In genomic region chr1:12182410-12182946, GRCh38 we compare ENCODE assay signal across 12 cellular contexts. TPM values are rescaled to one million over a fixed set of nuclear protein-coding genes. Genes with fewer than 3 reads are reported as not detected.
DNase-seq lines count a peak whose midpoint lies in the region; ATAC-seq, FAIRE-seq and TF ChIP-seq lines count a peak whose summit lies in the region.
"Had no signal": no experiment of that assay in that cellular context is flagged by ENCODE, and none has a peak within 500 bp of the region (broad histone marks: within the 10 kb centered on the region; RNA-seq: fewer than 3 reads in every experiment).

No MANE protein-coding gene starts in this region.

- DNase-seq in CD4-positive, alpha-beta memory T cell, result no peak
- DNase-seq in WTC11 (ENCODE audit: low spot score) (no peak), fibroblast of pulmonary artery (ENCODE audit: low read depth) (peak; percentile 46), gastrocnemius medialis (no peak), COR-L47 (lab: John Stamatoyannopoulos, UW) (no peak), kidney (no peak), cerebellar nuclear complex (lab: John Stamatoyannopoulos, UW) (no peak), pancreas (no peak)
- DNase-seq: NCI-H1436; stimulated activated CD8-positive, alpha-beta memory T cell treated with anti-CD3 and anti-CD28 coated beads, Interleukin-4, amount 100 ng/mL, for 48 hours had no signal

- H3K4me3 ChIP-seq in CD4-positive, alpha-beta memory T cell (ENCODE audit: low read length in 2 of 2), result no peak overlapping the region
- H3K4me3 ChIP-seq in fibroblast of pulmonary artery (replicated peaks; ENCODE audit: low read depth, low read length) (no peak overlapping the region), gastrocnemius medialis (no peak overlapping the region), kidney (ENCODE audit: low read length in 2 of 2) (no peak overlapping the region), pancreas (no peak overlapping the region)
- H3K4me3 ChIP-seq: GM23338 had no signal

- no peak for ATAC-seq in WTC11
- no peak for ATAC-seq in gastrocnemius medialis
- no peak for ATAC-seq in pancreas
- ATAC-seq: activated CD4-positive, CD25-positive, alpha-beta regulatory T cell treated with anti-CD3 and anti-CD28 coated beads, Interleukin-2, amount 50 U/mL, for 24 hours; GM23338 had no signal

- TF ChIP-seq POLR2A in gastrocnemius medialis (IDR thresholded peaks at IDR 0.05), result no peak

- peak overlapping the region; percentile 67 to 100 (median 91) for H3K27ac Mint-ChIP-seq in CD4-positive, alpha-beta memory T cell
- H3K27ac Mint-ChIP-seq in WTC11, result no peak overlapping the region
- H3K27ac Mint-ChIP-seq: GM23338 had no signal

- peaks cover 0 to 2% (median 0%) of the 10 kb centered on the region in 8 donors for H3K9me3 Mint-ChIP-seq in CD4-positive, alpha-beta memory T cell
- H3K9me3 Mint-ChIP-seq in WTC11, result no peaks in the 10 kb centered on the region; the same call in 1 of the 2 replicates

- in situ Hi-C loops in gastrocnemius medialis (cut with MboI; ENCODE audit: low sequenced_read_pairs in 4 of 4), result no loop called here

- peaks cover 45 to 98% (median 75%) of the 10 kb centered on the region in 4 donors for H3K4me1 Mint-ChIP-seq in CD4-positive, alpha-beta memory T cell
- peaks cover 25% of the 10 kb centered on the region for H3K4me1 Mint-ChIP-seq in WTC11

- peak overlapping the region in 3 of 8 donors; percentile 12 to 46 (median 39) for H3K4me3 Mint-ChIP-seq in CD4-positive, alpha-beta memory T cell
- H3K4me3 Mint-ChIP-seq in WTC11, result no peak overlapping the region
- H3K4me3 Mint-ChIP-seq: GM23338 had no signal

- FAIRE-seq in kidney (lab: Jason Lieb, UNC) (no peak), pancreas (lab: Jason Lieb, UNC) (no peak)

- peaks cover 2 to 57% of the 10 kb centered on the region in 2 donors for H3K36me3 Mint-ChIP-seq in CD4-positive, alpha-beta memory T cell
- no peaks in the 10 kb centered on the region for H3K36me3 Mint-ChIP-seq in WTC11

- no peaks in the 10 kb centered on the region for H3K27me3 ChIP-seq in CD4-positive, alpha-beta memory T cell (ENCODE audit: insufficient read depth, low read length)
- H3K27me3 ChIP-seq in gastrocnemius medialis (peaks cover 0 to 4% (median 0%) of the 10 kb centered on the region in 3 donors), pancreas (no peaks in the 10 kb centered on the region)

- H3K9ac ChIP-seq in kidney (ENCODE audit: low read length in 2 of 2), result no peak overlapping the region

- TF ChIP-seq CTCF in WTC11 (IDR thresholded peaks at IDR 0.05) (no peak), fibroblast of pulmonary artery (IDR thresholded peaks at IDR 0.05; ENCODE audit: low read length, missing control alignments) (no peak), gastrocnemius medialis (IDR thresholded peaks at IDR 0.05 in 4 of 5, conservative IDR thresholded peaks at IDR 0.05 in 1 of 5) (no peak), kidney (IDR thresholded peaks at IDR 0.05; ENCODE audit: borderline replicate concordance, extremely low read depth, insufficient read depth) (no peak), pancreas (IDR thresholded peaks at IDR 0.05) (no peak)

- intact Hi-C loops in CD4-positive, alpha-beta memory T cell (cut with micrococcal nuclease), result no loop called here
- intact Hi-C loops in gastrocnemius medialis (cut with DNase I; ENCODE audit: low total_unique reads), result no loop called here
- intact Hi-C loops in kidney (cut with DNase I), result no loop called here
- intact Hi-C loops in pancreas (cut with DNase I), result no loop called here

- CTCF ChIA-PET in CD4-positive, alpha-beta memory T cell (lab: Charles Lee; ENCODE audit: partially characterized antibody), result interaction anchor here (0.6 to 15.7 kb wide), 6 partner anchors 14 to 59 kb away, joined by 3 to 213 read pairs (median 5); no protein-coding TSS in a partner anchor
- CTCF ChIA-PET in WTC11 (lab: Charles Lee), result interaction anchor here (0.6 to 2.4 kb wide), 6 partner anchors 14 to 93 kb away, joined by 3 to 18 read pairs (median 4); no protein-coding TSS in a partner anchor

- no peaks in the 10 kb centered on the region for H3K27me3 Mint-ChIP-seq in CD4-positive, alpha-beta memory T cell
- H3K27me3 Mint-ChIP-seq in WTC11 (ENCODE audit: low read depth), result no peaks in the 10 kb centered on the region; the same call in none of the 2 replicates

- POLR2A ChIA-PET in CD4-positive, alpha-beta memory T cell (lab: Charles Lee; ENCODE audit: partially characterized antibody), result interaction anchor here (0.6 to 50.6 kb wide), 7 partner anchors 9 to 94 kb away, joined by 3 to 1713 read pairs (median 5); no protein-coding TSS in a partner anchor
- POLR2A ChIA-PET in WTC11 (lab: Charles Lee), result no interaction called here

- no peaks in the 10 kb centered on the region for H3K9me3 ChIP-seq in CD4-positive, alpha-beta memory T cell (ENCODE audit: control insufficient read depth in 1 of 2, low read length in 2 of 2)
- H3K9me3 ChIP-seq in gastrocnemius medialis, result no peaks in the 10 kb centered on the region
- H3K9me3 ChIP-seq in kidney (ENCODE audit: control insufficient read depth in 1 of 2, low read length in 2 of 2), result no peaks in the 10 kb centered on the region
- H3K9me3 ChIP-seq in pancreas, result no peaks in the 10 kb centered on the region

- peak overlapping the region; percentile 31 for H3K27ac ChIP-seq in CD4-positive, alpha-beta memory T cell (ENCODE audit: low read depth, low read length)
- H3K27ac ChIP-seq in gastrocnemius medialis (peak overlapping the region; percentile 76 to 88 (median 86)), kidney (ENCODE audit: low read depth in 2 of 2, low read length in 2 of 2) (peak overlapping the region in 1 of 2 donors; percentile 47), pancreas (peak overlapping the region in 1 of 4 donors; percentile 27)

- peaks cover 97% of the 10 kb centered on the region for H3K4me1 ChIP-seq in CD4-positive, alpha-beta memory T cell (ENCODE audit: insufficient read depth, low read length)
- H3K4me1 ChIP-seq in gastrocnemius medialis, result peaks cover 38 to 70% of the 10 kb centered on the region in 2 donors
- H3K4me1 ChIP-seq in kidney (ENCODE audit: control insufficient read depth in 1 of 2, insufficient read depth in 1 of 2, low read depth in 1 of 2, low read length in 2 of 2), result peaks cover 0 to 36% of the 10 kb centered on the region in 2 donors
- H3K4me1 ChIP-seq in pancreas, result peaks cover 0 to 8% (median 0%) of the 10 kb centered on the region in 3 donors

- 43 to 47% methylated on average over 4 of the region's 4 CpGs for WGBS in pancreas, 2 donors

- H3K36me3 ChIP-seq in CD4-positive, alpha-beta memory T cell (ENCODE audit: insufficient read depth, low read length), result peaks cover 9% of the 10 kb centered on the region
- H3K36me3 ChIP-seq in gastrocnemius medialis, result no peaks in the 10 kb centered on the region
- H3K36me3 ChIP-seq in kidney (ENCODE audit: control insufficient read depth in 1 of 2, insufficient read depth in 2 of 2, low read length in 2 of 2), result no peaks in the 10 kb centered on the region
- no peaks in the 10 kb centered on the region for H3K36me3 ChIP-seq in pancreas

TF ChIP-seq in WTC11, 78 proteins besides CTCF, POLR2A, EP300 and RAD21:
- TF ChIP-seq FOXJ3 (CRISPR knock-in tag; IDR thresholded peaks at IDR 0.05; ENCODE audit: borderline replicate concordance), result no peak
- TF ChIP-seq, protein P1, sequence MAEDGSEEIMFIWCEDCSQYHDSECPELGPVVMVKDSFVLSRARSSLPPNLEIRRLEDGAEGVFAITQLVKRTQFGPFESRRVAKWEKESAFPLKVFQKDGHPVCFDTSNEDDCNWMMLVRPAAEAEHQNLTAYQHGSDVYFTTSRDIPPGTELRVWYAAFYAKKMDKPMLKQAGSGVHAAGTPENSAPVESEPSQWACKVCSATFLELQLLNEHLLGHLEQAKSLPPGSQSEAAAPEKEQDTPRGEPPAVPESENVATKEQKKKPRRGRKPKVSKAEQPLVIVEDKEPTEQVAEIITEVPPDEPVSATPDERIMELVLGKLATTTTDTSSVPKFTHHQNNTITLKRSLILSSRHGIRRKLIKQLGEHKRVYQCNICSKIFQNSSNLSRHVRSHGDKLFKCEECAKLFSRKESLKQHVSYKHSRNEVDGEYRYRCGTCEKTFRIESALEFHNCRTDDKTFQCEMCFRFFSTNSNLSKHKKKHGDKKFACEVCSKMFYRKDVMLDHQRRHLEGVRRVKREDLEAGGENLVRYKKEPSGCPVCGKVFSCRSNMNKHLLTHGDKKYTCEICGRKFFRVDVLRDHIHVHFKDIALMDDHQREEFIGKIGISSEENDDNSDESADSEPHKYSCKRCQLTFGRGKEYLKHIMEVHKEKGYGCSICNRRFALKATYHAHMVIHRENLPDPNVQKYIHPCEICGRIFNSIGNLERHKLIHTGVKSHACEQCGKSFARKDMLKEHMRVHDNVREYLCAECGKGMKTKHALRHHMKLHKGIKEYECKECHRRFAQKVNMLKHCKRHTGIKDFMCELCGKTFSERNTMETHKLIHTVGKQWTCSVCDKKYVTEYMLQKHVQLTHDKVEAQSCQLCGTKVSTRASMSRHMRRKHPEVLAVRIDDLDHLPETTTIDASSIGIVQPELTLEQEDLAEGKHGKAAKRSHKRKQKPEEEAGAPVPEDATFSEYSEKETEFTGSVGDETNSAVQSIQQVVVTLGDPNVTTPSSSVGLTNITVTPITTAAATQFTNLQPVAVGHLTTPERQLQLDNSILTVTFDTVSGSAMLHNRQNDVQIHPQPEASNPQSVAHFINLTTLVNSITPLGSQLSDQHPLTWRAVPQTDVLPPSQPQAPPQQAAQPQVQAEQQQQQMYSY (CRISPR knock-in tag; IDR thresholded peaks at IDR 0.05), result 0 out of 2 replicates have a peak, but pooled peaks have one; percentile 25

RNA-seq across cellular contexts. Expression of gene TNFRSF1B, which starts 15.7 kb away (rescaled TPM):
- 100 to 1,000 TPM; 111 TPM for total RNA-seq in CD4-positive, alpha-beta memory T cell
- polyA plus RNA-seq in CD4-positive, alpha-beta memory T cell, result 100 to 1,000 TPM; 150 to 201 TPM
- total RNA-seq in WTC11 (2021), result 1.6 to 2.7 TPM (median 2.1 TPM) in 3 replicates
- total RNA-seq in gastrocnemius medialis, result 10 to 100 TPM; 14.0 to 29.5 (median 18.8) TPM
- 47.1 TPM for total RNA-seq in kidney
- 7.7 TPM for polyA plus RNA-seq in kidney (ENCODE audit: insufficient read depth, low read depth, low replicate concordance)
- total RNA-seq in pancreas, result 10 to 100 TPM in 2 of 6 donors, 1 to 10 TPM in 4; 2.1 to 20.2 (median 5.9) TPM
- polyA plus RNA-seq in pancreas, result 1 to 10 TPM; 3.5 to 4.0 TPM

RNA-seq across cellular contexts. Expression of gene VPS13D, which starts 47.4 kb away (rescaled TPM):
- total RNA-seq in CD4-positive, alpha-beta memory T cell, result 10 to 100 TPM; 92.7 to 96.3 TPM
- polyA plus RNA-seq in CD4-positive, alpha-beta memory T cell, result 10 to 100 TPM; 10.2 to 12.3 TPM
- total RNA-seq in WTC11 (2021), result 22.1 to 29.0 TPM (median 27.5 TPM) in 3 replicates
- total RNA-seq in gastrocnemius medialis, result 10 to 100 TPM; 60.9 to 91.6 (median 71.6) TPM
- 75.8 TPM for total RNA-seq in kidney
- 19.4 TPM for polyA plus RNA-seq in kidney (ENCODE audit: insufficient read depth, low read depth, low replicate concordance)
- 10 to 100 TPM; 23.0 to 39.0 (median 25.6) TPM for total RNA-seq in pancreas
- 10 to 100 TPM; 13.7 to 16.8 TPM for polyA plus RNA-seq in pancreas
